16 cellular contexts compared by ENCODE assay signal in genomic region chr11:2384723-2385041, GRCh38. TPM values are rescaled to one million over a fixed set of nuclear protein-coding genes. Genes with fewer than 3 reads are reported as not detected.
DNase-seq lines count a peak whose midpoint lies in the region; ATAC-seq and TF ChIP-seq lines count a peak whose summit lies in the region.
"Had no signal": no experiment of that assay in that cellular context is flagged by ENCODE, and none has a peak within 500 bp of the region (broad histone marks: within the 10 kb centered on the region; RNA-seq: fewer than 3 reads in every experiment).

No MANE protein-coding gene starts in this region.

- no peaks in the 10 kb centered on the region for H3K9me3 Mint-ChIP-seq in natural killer cell
- no peaks in the 10 kb centered on the region for H3K9me3 Mint-ChIP-seq in natural killer cell treated with Interleukin-12 subunit alpha and Interleukin-12 subunit beta and Interleukin-15 and Interleukin-18, amount 100 ng/mL, for 72 hours
- no peaks in the 10 kb centered on the region for H3K9me3 Mint-ChIP-seq in activated CD8-positive, alpha-beta T cell treated with anti-CD3 and anti-CD28 coated beads for 36 hours
- H3K9me3 Mint-ChIP-seq: activated naive CD4-positive, alpha-beta T cell treated with anti-CD3 and anti-CD28 coated beads, Interleukin-2, amount 50 U/mL, for 24 hours had no signal

- no peak overlapping the region for H3K4me3 Mint-ChIP-seq in natural killer cell
- no peak overlapping the region for H3K4me3 Mint-ChIP-seq in natural killer cell treated with Interleukin-12 subunit alpha and Interleukin-12 subunit beta and Interleukin-15 and Interleukin-18, amount 100 ng/mL, for 72 hours
- peak overlapping the region; percentile 78 for H3K4me3 Mint-ChIP-seq in T-helper 17 cell
- H3K4me3 Mint-ChIP-seq in activated CD8-positive, alpha-beta T cell treated with anti-CD3 and anti-CD28 coated beads for 36 hours, result no peak overlapping the region
- H3K4me3 Mint-ChIP-seq: activated naive CD4-positive, alpha-beta T cell treated with anti-CD3 and anti-CD28 coated beads, Interleukin-2, amount 50 U/mL, for 24 hours had no signal

- POLR2A ChIA-PET in activated CD8-positive, alpha-beta T cell treated with anti-CD3 and anti-CD28 coated beads for 36 hours (lab: Charles Lee), result interaction anchor here (1.6 kb wide), 1 partner anchor 17 kb away, joined by 3 read pairs; no protein-coding TSS in a partner anchor

- peak overlapping the region; percentile 47 for H3K27ac ChIP-seq in muscle layer of colon (ENCODE audit: low read depth, low read length)
- H3K27ac ChIP-seq: neutrophil had no signal

- no peaks in the 10 kb centered on the region for H3K27me3 ChIP-seq in muscle layer of colon (ENCODE audit: control insufficient read depth in 1 of 2, insufficient read depth in 2 of 2, low read length in 2 of 2)

- no peak for ATAC-seq in natural killer cell
- ATAC-seq in natural killer cell treated with Interleukin-12 subunit alpha and Interleukin-12 subunit beta and Interleukin-15 and Interleukin-18, amount 100 ng/mL, for 72 hours, result no peak
- no peak for ATAC-seq in T-helper 17 cell
- ATAC-seq in activated CD8-positive, alpha-beta T cell treated with anti-CD3 and anti-CD28 coated beads for 36 hours, result no peak

- H3K27ac Mint-ChIP-seq in natural killer cell, result peak overlapping the region; percentile 59 to 88
- no peak overlapping the region for H3K27ac Mint-ChIP-seq in natural killer cell treated with Interleukin-12 subunit alpha and Interleukin-12 subunit beta and Interleukin-15 and Interleukin-18, amount 100 ng/mL, for 72 hours
- H3K27ac Mint-ChIP-seq in T-helper 17 cell, result peak overlapping the region; percentile 51
- no peak overlapping the region for H3K27ac Mint-ChIP-seq in activated CD8-positive, alpha-beta T cell treated with anti-CD3 and anti-CD28 coated beads for 36 hours
- H3K27ac Mint-ChIP-seq: activated naive CD4-positive, alpha-beta T cell treated with anti-CD3 and anti-CD28 coated beads, Interleukin-2, amount 50 U/mL, for 24 hours had no signal

- no peak overlapping the region for H3K9ac ChIP-seq in muscle layer of colon (ENCODE audit: low read length)

- TF ChIP-seq CTCF in natural killer cell (IDR thresholded peaks at IDR 0.05), result no peak
- no peak for TF ChIP-seq CTCF in activated CD8-positive, alpha-beta T cell treated with anti-CD3 and anti-CD28 coated beads for 36 hours (IDR thresholded peaks at IDR 0.05)

- CTCF ChIA-PET in activated CD8-positive, alpha-beta T cell treated with anti-CD3 and anti-CD28 coated beads for 36 hours (lab: Charles Lee), result interaction anchor here (3.9 kb wide), 1 partner anchor 79 kb away, joined by 17 read pairs; no protein-coding TSS in a partner anchor

- H3K36me3 Mint-ChIP-seq in natural killer cell, result no peaks in the 10 kb centered on the region
- H3K36me3 Mint-ChIP-seq in natural killer cell treated with Interleukin-12 subunit alpha and Interleukin-12 subunit beta and Interleukin-15 and Interleukin-18, amount 100 ng/mL, for 72 hours, result no peaks in the 10 kb centered on the region
- no peaks in the 10 kb centered on the region for H3K36me3 Mint-ChIP-seq in T-helper 17 cell (ENCODE audit: low read depth)
- peaks cover 1% of the 10 kb centered on the region for H3K36me3 Mint-ChIP-seq in activated CD8-positive, alpha-beta T cell treated with anti-CD3 and anti-CD28 coated beads for 36 hours (ENCODE audit: low read depth)
- H3K36me3 Mint-ChIP-seq: activated naive CD4-positive, alpha-beta T cell treated with anti-CD3 and anti-CD28 coated beads, Interleukin-2, amount 50 U/mL, for 24 hours had no signal

- H3K9me3 ChIP-seq in T-helper 17 cell (ENCODE audit: control insufficient read depth, low read length, poor library complexity, severe bottlenecking) (no peaks in the 10 kb centered on the region), muscle layer of colon (ENCODE audit: low read length) (no peaks in the 10 kb centered on the region)
- H3K9me3 ChIP-seq: neutrophil had no signal

- H3K4me1 Mint-ChIP-seq in natural killer cell, result peaks cover 42 to 93% of the 10 kb centered on the region in 2 donors
- H3K4me1 Mint-ChIP-seq in natural killer cell treated with Interleukin-12 subunit alpha and Interleukin-12 subunit beta and Interleukin-15 and Interleukin-18, amount 100 ng/mL, for 72 hours (ENCODE audit: low read depth in 2 of 2), result peaks cover 50 to 61% of the 10 kb centered on the region in 2 donors
- peaks cover 37% of the 10 kb centered on the region for H3K4me1 Mint-ChIP-seq in T-helper 17 cell
- H3K4me1 Mint-ChIP-seq in activated CD8-positive, alpha-beta T cell treated with anti-CD3 and anti-CD28 coated beads for 36 hours (ENCODE audit: low read depth), result peaks cover 65% of the 10 kb centered on the region

- peaks cover 5% of the 10 kb centered on the region for H3K36me3 ChIP-seq in muscle layer of colon (ENCODE audit: insufficient read depth, low read length)
- H3K36me3 ChIP-seq: neutrophil had no signal

- peaks cover 96% of the 10 kb centered on the region for H3K4me1 ChIP-seq in muscle layer of colon (ENCODE audit: insufficient read depth, low read length)

- intact Hi-C loops in natural killer cell (cut with micrococcal nuclease), result no loop called here
- intact Hi-C loops in activated CD8-positive, alpha-beta T cell treated with anti-CD3 and anti-CD28 coated beads for 36 hours (cut with micrococcal nuclease), result no loop called here

- H3K4me3 ChIP-seq in muscle layer of colon (ENCODE audit: low read depth in 1 of 2, low read length in 2 of 2), result peak overlapping the region in 1 of 2 donors; percentile 35

- no peak for DNase-seq in natural killer cell
- DNase-seq in natural killer cell treated with Interleukin-12 subunit alpha and Interleukin-12 subunit beta and Interleukin-15 and Interleukin-18, amount 100 ng/mL, for 72 hours (ENCODE audit: low spot score), result no peak
- DNase-seq in T-helper 17 cell, result no peak
- no peak for DNase-seq in D341Med (ENCODE audit: low spot score)
- DNase-seq in NCI-H82 (lab: John Stamatoyannopoulos, UW), result no peak
- DNase-seq in activated CD8-positive, alpha-beta T cell treated with anti-CD3 and anti-CD28 coated beads for 36 hours, result no peak
- DNase-seq in COLO668 (lab: John Stamatoyannopoulos, UW; ENCODE audit: unreplicated experiment), result no peak
- DNase-seq: cortex of kidney, EL, foreskin fibroblast had no signal

- H3K27me3 Mint-ChIP-seq in natural killer cell (ENCODE audit: low read depth in 2 of 2) (no peaks in the 10 kb centered on the region), T-helper 17 cell (no peaks in the 10 kb centered on the region)
- H3K27me3 Mint-ChIP-seq in natural killer cell treated with Interleukin-12 subunit alpha and Interleukin-12 subunit beta and Interleukin-15 and Interleukin-18, amount 100 ng/mL, for 72 hours, result no peaks in the 10 kb centered on the region
- no peaks in the 10 kb centered on the region for H3K27me3 Mint-ChIP-seq in activated CD8-positive, alpha-beta T cell treated with anti-CD3 and anti-CD28 coated beads for 36 hours
- H3K27me3 Mint-ChIP-seq: activated naive CD4-positive, alpha-beta T cell treated with anti-CD3 and anti-CD28 coated beads, Interleukin-2, amount 50 U/mL, for 24 hours had no signal

RNA-seq across cellular contexts. Expression of gene CD81, which starts 7.6 kb away (rescaled TPM):
- 100 to 1,000 TPM; 263 to 292 (median 263) TPM for total RNA-seq in natural killer cell
- total RNA-seq in natural killer cell treated with Interleukin-12 subunit alpha and Interleukin-12 subunit beta and Interleukin-15 and Interleukin-18, amount 100 ng/mL, for 72 hours, result 100 to 1,000 TPM; 306 to 322 TPM
- total RNA-seq in T-helper 17 cell, result 100 to 1,000 TPM; 153 to 194 TPM
- total RNA-seq in activated CD8-positive, alpha-beta T cell treated with anti-CD3 and anti-CD28 coated beads for 36 hours, result 100 to 1,000 TPM; 133 to 138 TPM

RNA-seq across cellular contexts. Expression of gene TSSC4, which starts 15.9 kb away (rescaled TPM):
- total RNA-seq in natural killer cell (10 to 100 TPM; 52.8 to 67.9 (median 59.3) TPM), T-helper 17 cell (10 to 100 TPM; 47.9 to 60.3 TPM)
- total RNA-seq in natural killer cell treated with Interleukin-12 subunit alpha and Interleukin-12 subunit beta and Interleukin-15 and Interleukin-18, amount 100 ng/mL, for 72 hours, result 10 to 100 TPM; 66.0 to 98.2 TPM
- 10 to 100 TPM; 36.2 to 38.9 TPM for total RNA-seq in activated CD8-positive, alpha-beta T cell treated with anti-CD3 and anti-CD28 coated beads for 36 hours

RNA-seq across cellular contexts. Expression of gene TRPM5, which starts 59.6 kb away (rescaled TPM):
- total RNA-seq in natural killer cell (not detected), T-helper 17 cell (under 1 TPM; 0.07 to 0.08 TPM)
- total RNA-seq in natural killer cell treated with Interleukin-12 subunit alpha and Interleukin-12 subunit beta and Interleukin-15 and Interleukin-18, amount 100 ng/mL, for 72 hours, result not detected
- not detected for total RNA-seq in activated CD8-positive, alpha-beta T cell treated with anti-CD3 and anti-CD28 coated beads for 36 hours
- total RNA-seq: activated CD8-positive, alpha-beta memory T cell treated with anti-CD3 and anti-CD28 coated beads for 36 hours; LHCN-M2; T-helper 2 cell treated with Interferon-gamma antibody and Interleukin-4, amounts not matched to agents 100 ng/mL and 5 ng/mL, for 36 hours had no signal

Comparison
In these comparisons a context has a peak if more than half of its experiments do, and no peak if none do; other contexts are left out.
1. H3K27ac Mint-ChIP-seq: peak in natural killer cell (2 of 2) and T-helper 17 cell (single experiment); none in natural killer cell treated with Interleukin-12 subunit alpha and Interleukin-12 subunit beta and Interleukin-15 and Interleukin-18, amount 100 ng/mL, for 72 hours (0 of 2) and activated CD8-positive, alpha-beta T cell treated with anti-CD3 and anti-CD28 coated beads for 36 hours (single experiment).